ENCODE assay signal across 11 cellular contexts in genomic region chr12:52304941-52305411, GRCh38. TPM values are rescaled to one million over a fixed set of nuclear protein-coding genes. Genes with fewer than 3 reads are reported as not detected.
DNase-seq lines count a peak whose midpoint lies in the region; ATAC-seq and TF ChIP-seq lines count a peak whose summit lies in the region.
"Not testable (repeated sequence)": the region's sequence is repeated elsewhere in the genome, so short reads cannot be mapped to it uniquely, and the experiment has no call there.
"Had no signal": no experiment of that assay in that cellular context is flagged by ENCODE, and none has a peak within 500 bp of the region (broad histone marks: within the 10 kb centered on the region; RNA-seq: fewer than 3 reads in every experiment).

No MANE protein-coding gene starts in this region.

- not testable (repeated sequence) for H3K36me3 Mint-ChIP-seq in activated naive CD4-positive, alpha-beta T cell treated with anti-CD3 and anti-CD28 coated beads for 36 hours (ENCODE audit: low read depth); nephron progenitor cell (ENCODE audit: low read depth)

- CTCF ChIA-PET in activated naive CD4-positive, alpha-beta T cell treated with anti-CD3 and anti-CD28 coated beads for 36 hours (lab: Charles Lee), result interaction anchor here (2.0 kb wide), 1 partner anchor 22 kb away, joined by 10 read pairs; no protein-coding TSS in a partner anchor

- intact Hi-C loops in activated naive CD4-positive, alpha-beta T cell treated with anti-CD3 and anti-CD28 coated beads for 36 hours (cut with micrococcal nuclease), result not testable (repeated sequence)

- H3K4me3 Mint-ChIP-seq in activated naive CD4-positive, alpha-beta T cell treated with anti-CD3 and anti-CD28 coated beads for 36 hours; nephron progenitor cell: not testable (repeated sequence)

- TF ChIP-seq CTCF in nephron progenitor cell (IDR thresholded peaks at IDR 0.05), result not testable (repeated sequence)

- not testable (repeated sequence) for H3K9me3 Mint-ChIP-seq in activated naive CD4-positive, alpha-beta T cell treated with anti-CD3 and anti-CD28 coated beads for 36 hours; nephron progenitor cell

- peak; percentile 8 to 12 for DNase-seq in AML-193 (lab: John Stamatoyannopoulos, UW)
- DNase-seq in RPMI7951 (ENCODE audit: low read depth), result peak; percentile 10
- peak; percentile 24 for DNase-seq in activated naive CD4-positive, alpha-beta T cell treated with anti-CD3 and anti-CD28 coated beads for 36 hours
- DNase-seq in nephron progenitor cell, result peak; percentile 25

- peaks cover 14% of the 10 kb centered on the region for H3K4me1 Mint-ChIP-seq in activated naive CD4-positive, alpha-beta T cell treated with anti-CD3 and anti-CD28 coated beads for 36 hours (ENCODE audit: low read depth)
- H3K4me1 Mint-ChIP-seq in nephron progenitor cell, result peaks cover 13% of the 10 kb centered on the region

- H3K27ac Mint-ChIP-seq in activated naive CD4-positive, alpha-beta T cell treated with anti-CD3 and anti-CD28 coated beads for 36 hours; nephron progenitor cell: not testable (repeated sequence)

- peaks cover 33% of the 10 kb centered on the region for H3K27me3 Mint-ChIP-seq in activated naive CD4-positive, alpha-beta T cell treated with anti-CD3 and anti-CD28 coated beads for 36 hours (ENCODE audit: low read depth)
- H3K27me3 Mint-ChIP-seq in nephron progenitor cell (ENCODE audit: low read depth, poor library complexity), result peaks cover 48% of the 10 kb centered on the region

- ATAC-seq in GM18867 (IDR thresholded peaks at IDR 0.05; ENCODE audit: unreplicated experiment) (peak; percentile 83), GM21390 (IDR thresholded peaks at IDR 0.05; ENCODE audit: unreplicated experiment) (peak; percentile 88), HG02852 (IDR thresholded peaks at IDR 0.05; ENCODE audit: unreplicated experiment) (peak; percentile 89), HG03442 (IDR thresholded peaks at IDR 0.05; ENCODE audit: unreplicated experiment) (peak; percentile 62)

RNA-seq across cellular contexts. Expression of gene KRT81, which starts 13.6 kb away (rescaled TPM):
- total RNA-seq in RPMI7951 (2014; rRNA removed; shearing (Covaris generic)), result 0.72 and 0.88 TPM in 2 replicates
- not detected for total RNA-seq in activated naive CD4-positive, alpha-beta T cell treated with anti-CD3 and anti-CD28 coated beads for 36 hours

RNA-seq across cellular contexts. Expression of gene KRT83, which starts 16.2 kb away (rescaled TPM):
- total RNA-seq in RPMI7951 (2014; rRNA removed; shearing (Covaris generic)), result not detected in 2 replicates
- not detected for total RNA-seq in activated naive CD4-positive, alpha-beta T cell treated with anti-CD3 and anti-CD28 coated beads for 36 hours
- total RNA-seq: gastroesophageal sphincter, mesothelial cell of epicardium, ovary had no signal

RNA-seq across cellular contexts. Expression of gene KRT86, which starts 30.5 kb away (rescaled TPM):
- total RNA-seq in RPMI7951 (2014; rRNA removed; shearing (Covaris generic)), result 0.10 and 0.48 TPM in 2 replicates
- under 1 TPM in 1 of 2 experiments, not detected in 1; 0.15 TPM for total RNA-seq in activated naive CD4-positive, alpha-beta T cell treated with anti-CD3 and anti-CD28 coated beads for 36 hours

Comparison
In these comparisons a context has a peak if more than half of its experiments do, and no peak if none do; other contexts are left out.
1. Peak in every context shown above with its lines: DNase-seq and ATAC-seq.